ENCODE assay signal across 17 cellular contexts in the genomic region with DNA sequence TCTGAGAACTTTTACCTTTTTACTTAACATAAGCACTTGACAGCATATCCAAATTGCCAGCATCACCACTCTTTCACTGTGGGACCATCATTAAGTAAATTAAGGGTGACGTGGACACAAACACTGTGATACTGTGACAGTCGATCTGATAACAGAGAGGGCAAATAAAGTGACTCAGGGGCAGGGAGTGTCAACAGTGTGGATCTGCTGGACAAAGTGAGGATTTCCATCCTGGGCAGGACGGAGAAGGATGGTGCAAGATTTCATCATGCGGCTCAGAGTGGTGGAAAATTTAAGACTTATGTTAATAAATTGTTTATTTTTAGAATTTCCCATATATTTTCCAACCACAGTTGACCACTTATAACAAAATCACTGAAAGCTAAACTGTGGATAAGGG. TPM values are rescaled to one million over a fixed set of nuclear protein-coding genes. Genes with fewer than 3 reads are reported as not detected.
DNase-seq lines count a peak whose midpoint lies in the region; ATAC-seq lines count a peak whose summit lies in the region.
"Had no signal": no experiment of that assay in that cellular context is flagged by ENCODE, and none has a peak within 500 bp of the region (broad histone marks: within the 10 kb centered on the region; RNA-seq: fewer than 3 reads in every experiment).

No MANE protein-coding gene starts in this region.

- no peak overlapping the region for H3K23ac ChIP-seq in mesenchymal stem cell (ENCODE audit: low read length in 2 of 2)

- H2AK5ac ChIP-seq in mesenchymal stem cell (ENCODE audit: low read length, severe bottlenecking), result no peak overlapping the region

- DNase-seq in DMS53 treated with DMSO at 0.1 percent for 48 hours (lab: John Stamatoyannopoulos, UW; ENCODE audit: unreplicated experiment), result peak; percentile 82
- DNase-seq in M059J (ENCODE audit: low read depth), result peak; percentile 44
- DNase-seq in amniotic epithelial cell (ENCODE audit: low read depth), result peak; percentile 48
- DNase-seq in mesenchymal stem cell, result peak; percentile 61
- no peak for DNase-seq in effector memory CD8-positive, alpha-beta T cell
- DNase-seq in T1000 (lab: John Stamatoyannopoulos, UW), result no peak
- DNase-seq: activated CD4-positive, alpha-beta T cell treated with anti-CD3 and anti-CD28 coated beads for 4 hours; activated CD8-positive, alpha-beta memory T cell treated with anti-CD3 and anti-CD28 coated beads, Interleukin-2, amount 50 U/mL, for 4 hours; MG63; NCI-H2029 treated with DMSO at 0.1 percent for 48 hours; NCI-H510A treated with DMSO at 0.1 percent for 48 hours; ovary had no signal

- no peak overlapping the region for H4K8ac ChIP-seq in mesenchymal stem cell (ENCODE audit: low read length)

- H2BK15ac ChIP-seq in mesenchymal stem cell (ENCODE audit: low read depth, poor library complexity, severe bottlenecking), result no peak overlapping the region

- no peak overlapping the region for H3K9ac ChIP-seq in mesenchymal stem cell (ENCODE audit: low read length)

- H2BK120ac ChIP-seq in mesenchymal stem cell (ENCODE audit: low read depth, low read length), result no peak overlapping the region

- H3K27me3 ChIP-seq in mesenchymal stem cell (ENCODE audit: control insufficient read depth in 1 of 2, insufficient read depth in 1 of 2, low read length in 2 of 2), result no peaks in the 10 kb centered on the region
- H3K27me3 ChIP-seq: gastroesophageal sphincter, MG63, ovary, SJSA1 had no signal

- no peak overlapping the region for H3K27ac ChIP-seq in mesenchymal stem cell (ENCODE audit: low read length, poor library complexity, severe bottlenecking)
- H3K27ac ChIP-seq: gastroesophageal sphincter, ovary, SJSA1 had no signal

- H4K91ac ChIP-seq in mesenchymal stem cell (ENCODE audit: low read length), result no peak overlapping the region

- WGBS in mesenchymal stem cell, result 45% methylated on average over 3 of the region's 4 CpGs

- H3K27ac Mint-ChIP-seq in effector memory CD8-positive, alpha-beta T cell, result no peak overlapping the region
- H3K27ac Mint-ChIP-seq: B cell had no signal

- no peak overlapping the region for H3K4me2 ChIP-seq in mesenchymal stem cell (ENCODE audit: low read length, poor library complexity, severe bottlenecking)

- H3K14ac ChIP-seq in mesenchymal stem cell (ENCODE audit: low read length in 2 of 2), result no peak overlapping the region

- H3K4me1 ChIP-seq in mesenchymal stem cell (ENCODE audit: control insufficient read depth, insufficient read depth, low read depth, low read length), result peaks cover 4% of the 10 kb centered on the region
- H3K4me1 ChIP-seq: gastroesophageal sphincter had no signal

- no peak overlapping the region for H3K4me3 ChIP-seq in mesenchymal stem cell (ENCODE audit: insufficient read depth in 1 of 2, low read depth in 1 of 2, low read length in 2 of 2)
- H3K4me3 ChIP-seq: gastroesophageal sphincter, MG63, ovary, SJSA1 had no signal

- no peak overlapping the region for H2BK5ac ChIP-seq in mesenchymal stem cell (ENCODE audit: low read depth, low read length, poor library complexity, severe bottlenecking)

- peaks cover 0 to 4% of the 10 kb centered on the region in 2 donors for H3K9me3 Mint-ChIP-seq in effector memory CD8-positive, alpha-beta T cell

- no peaks in the 10 kb centered on the region for H3K36me3 Mint-ChIP-seq in effector memory CD8-positive, alpha-beta T cell (ENCODE audit: insufficient read depth)

- no peaks in the 10 kb centered on the region for H3K9me3 ChIP-seq in mesenchymal stem cell (ENCODE audit: control insufficient read depth, low read length)
- H3K9me3 ChIP-seq: gastroesophageal sphincter, ovary, SJSA1 had no signal

- no peaks in the 10 kb centered on the region for H3K79me1 ChIP-seq in mesenchymal stem cell (replicated peaks; ENCODE audit: low read length, poor library complexity, severe bottlenecking)

- peaks cover 5 to 8% of the 10 kb centered on the region in 2 donors for H3K4me1 Mint-ChIP-seq in effector memory CD8-positive, alpha-beta T cell (ENCODE audit: low read depth in 2 of 2)

- no peak overlapping the region for H3K4me3 Mint-ChIP-seq in effector memory CD8-positive, alpha-beta T cell
- H3K4me3 Mint-ChIP-seq: B cell had no signal

- no peaks in the 10 kb centered on the region for H3K36me3 ChIP-seq in mesenchymal stem cell (ENCODE audit: control insufficient read depth in 1 of 2, insufficient read depth in 2 of 2, low read depth in 1 of 2, low read length in 2 of 2)
- H3K36me3 ChIP-seq: gastroesophageal sphincter, MG63, ovary, SJSA1 had no signal

- no peak overlapping the region for H3K4ac ChIP-seq in mesenchymal stem cell (ENCODE audit: low read depth in 1 of 2, low read length in 2 of 2)

- H3K18ac ChIP-seq in mesenchymal stem cell (ENCODE audit: low read depth in 1 of 2, low read length in 2 of 2), result no peak overlapping the region

- no peak overlapping the region for H2BK12ac ChIP-seq in mesenchymal stem cell (ENCODE audit: low read length in 2 of 2)

- ATAC-seq in effector memory CD8-positive, alpha-beta T cell (replicated peaks), result no peak
- ATAC-seq in GM19035 (IDR thresholded peaks at IDR 0.05; ENCODE audit: unreplicated experiment), result no peak
- ATAC-seq: gastroesophageal sphincter, HCT116 had no signal

- H2AFZ ChIP-seq in mesenchymal stem cell (ENCODE audit: low read depth, low read length), result no peak overlapping the region

- no peaks in the 10 kb centered on the region for H3K27me3 Mint-ChIP-seq in effector memory CD8-positive, alpha-beta T cell
- H3K27me3 Mint-ChIP-seq: B cell had no signal

RNA-seq across cellular contexts. Expression of gene WDFY2, which starts 60.0 kb away (rescaled TPM):
- 1.5 and 3.1 TPM in 2 replicates for total RNA-seq in M059J (2014; rRNA removed; shearing (Covaris generic))
- polyA plus RNA-seq in mesenchymal stem cell (2013, experiment 1 of 2), result 6.2 TPM
- 6.5 TPM for polyA plus RNA-seq in mesenchymal stem cell (2013, experiment 2 of 2)

Comparison
In these comparisons a context has a peak if more than half of its experiments do, and no peak if none do; other contexts are left out.
1. DNase-seq: peak in DMS53 treated with DMSO at 0.1 percent for 48 hours (single experiment), M059J (single experiment), amniotic epithelial cell (single experiment) and mesenchymal stem cell (single experiment); none in effector memory CD8-positive, alpha-beta T cell (0 of 3) and T1000 (single experiment).